1 cellular context compared by ENCODE assay signal in the genomic region with DNA sequence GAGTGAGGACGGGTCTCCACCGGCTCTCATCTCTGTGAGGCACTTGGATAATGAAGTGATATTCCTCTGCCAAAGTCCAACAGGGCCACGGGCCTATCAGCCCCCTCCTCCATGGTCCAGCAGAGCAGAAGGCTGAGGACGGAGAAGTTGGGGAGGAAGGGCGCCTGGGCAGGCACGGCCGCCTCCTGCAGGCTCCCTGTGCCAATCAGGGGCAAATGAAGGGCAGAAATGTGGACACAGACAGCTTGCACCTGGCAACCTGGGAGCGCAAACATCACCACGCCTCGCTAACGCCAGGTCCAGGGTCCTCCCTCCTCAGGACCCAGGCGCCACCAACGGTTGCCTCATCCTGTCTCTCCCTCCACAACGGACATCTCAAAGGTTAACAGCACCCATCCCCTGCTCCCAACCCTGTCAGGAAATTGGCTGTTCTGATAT.
TF ChIP-seq lines count a peak whose summit lies in the region.

No MANE protein-coding gene starts in this region.

TF ChIP-seq in GM23338, 12 proteins besides CTCF, POLR2A, EP300 and RAD21 (continued from another document):
- TF ChIP-seq, protein P1, sequence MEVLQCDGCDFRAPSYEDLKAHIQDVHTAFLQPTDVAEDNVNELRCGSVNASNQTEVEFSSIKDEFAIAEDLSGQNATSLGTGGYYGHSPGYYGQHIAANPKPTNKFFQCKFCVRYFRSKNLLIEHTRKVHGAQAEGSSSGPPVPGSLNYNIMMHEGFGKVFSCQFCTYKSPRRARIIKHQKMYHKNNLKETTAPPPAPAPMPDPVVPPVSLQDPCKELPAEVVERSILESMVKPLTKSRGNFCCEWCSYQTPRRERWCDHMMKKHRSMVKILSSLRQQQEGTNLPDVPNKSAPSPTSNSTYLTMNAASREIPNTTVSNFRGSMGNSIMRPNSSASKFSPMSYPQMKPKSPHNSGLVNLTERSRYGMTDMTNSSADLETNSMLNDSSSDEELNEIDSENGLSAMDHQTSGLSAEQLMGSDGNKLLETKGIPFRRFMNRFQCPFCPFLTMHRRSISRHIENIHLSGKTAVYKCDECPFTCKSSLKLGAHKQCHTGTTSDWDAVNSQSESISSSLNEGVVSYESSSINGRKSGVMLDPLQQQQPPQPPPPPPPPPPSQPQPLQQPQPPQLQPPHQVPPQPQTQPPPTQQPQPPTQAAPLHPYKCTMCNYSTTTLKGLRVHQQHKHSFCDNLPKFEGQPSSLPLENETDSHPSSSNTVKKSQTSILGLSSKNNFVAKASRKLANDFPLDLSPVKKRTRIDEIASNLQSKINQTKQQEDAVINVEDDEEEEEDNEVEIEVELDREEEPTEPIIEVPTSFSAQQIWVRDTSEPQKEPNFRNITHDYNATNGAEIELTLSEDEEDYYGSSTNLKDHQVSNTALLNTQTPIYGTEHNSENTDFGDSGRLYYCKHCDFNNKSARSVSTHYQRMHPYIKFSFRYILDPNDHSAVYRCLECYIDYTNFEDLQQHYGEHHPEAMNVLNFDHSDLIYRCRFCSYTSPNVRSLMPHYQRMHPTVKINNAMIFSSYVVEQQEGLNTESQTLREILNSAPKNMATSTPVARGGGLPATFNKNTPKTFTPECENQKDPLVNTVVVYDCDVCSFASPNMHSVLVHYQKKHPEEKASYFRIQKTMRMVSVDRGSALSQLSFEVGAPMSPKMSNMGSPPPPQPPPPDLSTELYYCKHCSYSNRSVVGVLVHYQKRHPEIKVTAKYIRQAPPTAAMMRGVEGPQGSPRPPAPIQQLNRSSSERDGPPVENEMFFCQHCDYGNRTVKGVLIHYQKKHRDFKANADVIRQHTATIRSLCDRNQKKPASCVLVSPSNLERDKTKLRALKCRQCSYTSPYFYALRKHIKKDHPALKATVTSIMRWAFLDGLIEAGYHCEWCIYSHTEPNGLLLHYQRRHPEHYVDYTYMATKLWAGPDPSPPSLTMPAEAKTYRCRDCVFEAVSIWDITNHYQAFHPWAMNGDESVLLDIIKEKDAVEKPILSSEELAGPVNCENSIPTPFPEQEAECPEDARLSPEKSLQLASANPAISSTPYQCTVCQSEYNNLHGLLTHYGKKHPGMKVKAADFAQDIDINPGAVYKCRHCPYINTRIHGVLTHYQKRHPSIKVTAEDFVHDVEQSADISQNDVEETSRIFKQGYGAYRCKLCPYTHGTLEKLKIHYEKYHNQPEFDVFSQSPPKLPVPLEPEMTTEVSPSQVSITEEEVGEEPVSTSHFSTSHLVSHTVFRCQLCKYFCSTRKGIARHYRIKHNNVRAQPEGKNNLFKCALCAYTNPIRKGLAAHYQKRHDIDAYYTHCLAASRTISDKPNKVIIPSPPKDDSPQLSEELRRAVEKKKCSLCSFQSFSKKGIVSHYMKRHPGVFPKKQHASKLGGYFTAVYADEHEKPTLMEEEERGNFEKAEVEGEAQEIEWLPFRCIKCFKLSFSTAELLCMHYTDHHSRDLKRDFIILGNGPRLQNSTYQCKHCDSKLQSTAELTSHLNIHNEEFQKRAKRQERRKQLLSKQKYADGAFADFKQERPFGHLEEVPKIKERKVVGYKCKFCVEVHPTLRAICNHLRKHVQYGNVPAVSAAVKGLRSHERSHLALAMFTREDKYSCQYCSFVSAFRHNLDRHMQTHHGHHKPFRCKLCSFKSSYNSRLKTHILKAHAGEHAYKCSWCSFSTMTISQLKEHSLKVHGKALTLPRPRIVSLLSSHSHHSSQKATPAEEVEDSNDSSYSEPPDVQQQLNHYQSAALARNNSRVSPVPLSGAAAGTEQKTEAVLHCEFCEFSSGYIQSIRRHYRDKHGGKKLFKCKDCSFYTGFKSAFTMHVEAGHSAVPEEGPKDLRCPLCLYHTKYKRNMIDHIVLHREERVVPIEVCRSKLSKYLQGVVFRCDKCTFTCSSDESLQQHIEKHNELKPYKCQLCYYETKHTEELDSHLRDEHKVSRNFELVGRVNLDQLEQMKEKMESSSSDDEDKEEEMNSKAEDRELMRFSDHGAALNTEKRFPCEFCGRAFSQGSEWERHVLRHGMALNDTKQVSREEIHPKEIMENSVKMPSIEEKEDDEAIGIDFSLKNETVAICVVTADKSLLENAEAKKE (CRISPR knock-in tag; IDR thresholded peaks at IDR 0.05) = no peak
- TF ChIP-seq, protein P2, sequence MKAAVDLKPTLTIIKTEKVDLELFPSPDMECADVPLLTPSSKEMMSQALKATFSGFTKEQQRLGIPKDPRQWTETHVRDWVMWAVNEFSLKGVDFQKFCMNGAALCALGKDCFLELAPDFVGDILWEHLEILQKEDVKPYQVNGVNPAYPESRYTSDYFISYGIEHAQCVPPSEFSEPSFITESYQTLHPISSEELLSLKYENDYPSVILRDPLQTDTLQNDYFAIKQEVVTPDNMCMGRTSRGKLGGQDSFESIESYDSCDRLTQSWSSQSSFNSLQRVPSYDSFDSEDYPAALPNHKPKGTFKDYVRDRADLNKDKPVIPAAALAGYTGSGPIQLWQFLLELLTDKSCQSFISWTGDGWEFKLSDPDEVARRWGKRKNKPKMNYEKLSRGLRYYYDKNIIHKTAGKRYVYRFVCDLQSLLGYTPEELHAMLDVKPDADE (IDR thresholded peaks at IDR 0.05) = no peak
- no peak for TF ChIP-seq ZNF331 (CRISPR knock-in tag; IDR thresholded peaks at IDR 0.05; ENCODE audit: low read depth)
- no peak for TF ChIP-seq NANOG (IDR thresholded peaks at IDR 0.05; ENCODE audit: borderline replicate concordance)
- TF ChIP-seq STAT1 (IDR thresholded peaks at IDR 0.05; ENCODE audit: unreplicated experiment) = no peak
- no peak for TF ChIP-seq EZH2 (IDR thresholded peaks at IDR 0.05; ENCODE audit: low read depth, unreplicated experiment)
- TF ChIP-seq POLR2AphosphoS5 (IDR thresholded peaks at IDR 0.05; ENCODE audit: low read depth) = no peak
